In genomic region chr2:75808039-75808438, GRCh38 we compare ENCODE assay signal across 1 cellular context.
TF ChIP-seq lines count a peak whose summit lies in the region.

No MANE protein-coding gene starts in this region.

TF ChIP-seq in H1, 55 proteins besides CTCF, POLR2A, EP300 and RAD21 (continued from another document):
- TF ChIP-seq CHD7 (IDR thresholded peaks at IDR 0.05; ENCODE audit: insufficient replicate concordance, low read length) (no peak), HDAC6 (IDR thresholded peaks at IDR 0.05; ENCODE audit: low read depth, low read length) (no peak), MAX (IDR thresholded peaks at IDR 0.05) (no peak), CBX8 (IDR thresholded peaks at IDR 0.05; ENCODE audit: borderline replicate concordance, low read depth, low read length) (no peak), JUND (IDR thresholded peaks at IDR 0.05; ENCODE audit: low read length) (no peak), BCL11A (IDR thresholded peaks at IDR 0.05; ENCODE audit: low read depth in 2 of 2, low read length in 2 of 2) (no peak), CBX5 (IDR thresholded peaks at IDR 0.05; ENCODE audit: low read depth, low read length) (no peak), SP4 (IDR thresholded peaks at IDR 0.05; ENCODE audit: low read length) (no peak), TBP (IDR thresholded peaks at IDR 0.05; ENCODE audit: low read depth, low read length) (no peak), MAFK (IDR thresholded peaks at IDR 0.05; ENCODE audit: low read depth, low read length) (no peak), SAP30 (IDR thresholded peaks at IDR 0.05; ENCODE audit: insufficient read depth, insufficient replicate concordance, low read length) (no peak), SIX5 (IDR thresholded peaks at IDR 0.05; ENCODE audit: low read depth, low read length) (no peak), RBBP5 (IDR thresholded peaks at IDR 0.05; ENCODE audit: borderline replicate concordance, low read depth, low read length) (no peak), GTF2F1 (IDR thresholded peaks at IDR 0.05; ENCODE audit: borderline replicate concordance, low read depth, low read length) (no peak)
